Comparison of ENCODE assay signal across 27 cellular contexts in the genomic region with DNA sequence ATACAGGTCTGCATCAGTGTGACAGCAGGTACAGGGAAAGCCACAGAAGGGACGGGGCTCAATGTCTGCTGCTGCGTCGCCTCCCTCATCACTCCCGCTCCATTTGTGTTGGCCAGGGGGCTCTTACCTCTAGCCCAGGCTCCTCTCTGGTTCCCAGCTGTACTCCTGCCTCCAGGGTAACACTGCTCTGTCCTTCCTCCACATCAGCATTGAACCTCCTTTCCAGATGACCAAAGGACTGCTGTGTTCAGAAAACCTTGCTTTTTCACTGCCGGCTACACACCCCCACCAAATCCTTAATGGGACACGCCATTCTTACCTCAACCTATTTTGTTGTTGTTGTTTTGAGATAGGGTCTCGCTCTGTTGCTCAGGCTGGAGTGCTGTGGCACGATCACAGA. TPM values are rescaled to one million over a fixed set of nuclear protein-coding genes. Genes with fewer than 3 reads are reported as not detected.
"Had no signal": no experiment of that assay in that cellular context is flagged by ENCODE, and none has a peak within 500 bp of the region (broad histone marks: within the 10 kb centered on the region; RNA-seq: fewer than 3 reads in every experiment).

No MANE protein-coding gene starts in this region.

- H3K4me1 Mint-ChIP-seq: endodermal cell, mesothelial cell of epicardium had no signal

- H3K36me3 ChIP-seq: esophagus squamous epithelium, gastrocnemius medialis, heart right ventricle, left lung, lower lobe of right lung had no signal

- DNase-seq: effector CD8-positive, alpha-beta T cell; effector memory CD8-positive, alpha-beta T cell; endodermal cell; erythroblast; esophagus squamous epithelium; foreskin fibroblast; foreskin melanocyte; gastrocnemius medialis; glutamatergic neuron; head of caudate nucleus; heart right ventricle; hippocampal formation; left cardiac atrium; left lung; left ventricle myocardium superior; lower lobe of right lung; mesenchymal stem cell; mucosa of descending colon; naive B cell had no signal

- H3K4me3 ChIP-seq: coronary artery, esophagus squamous epithelium, gastrocnemius medialis, heart right ventricle, left lung, lower lobe of right lung, mucosa of descending colon had no signal

- FAIRE-seq: colon, endometrium, islet of Langerhans, keratinocyte had no signal

- H3K9me3 Mint-ChIP-seq: effector memory CD8-positive, alpha-beta T cell; endodermal cell; mesothelial cell of epicardium; naive B cell had no signal

- H3K4me3 Mint-ChIP-seq: effector memory CD8-positive, alpha-beta T cell; endodermal cell; mesothelial cell of epicardium; naive B cell had no signal

- H3K27ac Mint-ChIP-seq: effector memory CD8-positive, alpha-beta T cell; endodermal cell; mesothelial cell of epicardium had no signal

- H3K27me3 ChIP-seq: esophagus squamous epithelium, gastrocnemius medialis, heart right ventricle, left lung had no signal

- H3K36me3 Mint-ChIP-seq: mesothelial cell of epicardium, naive B cell had no signal

- H3K27ac ChIP-seq: coronary artery, epithelial cell of prostate, esophagus squamous epithelium, gastrocnemius medialis, heart right ventricle, left lung, lower lobe of right lung had no signal

- H3K4me1 ChIP-seq: esophagus squamous epithelium, left lung, lower lobe of right lung had no signal

- H3K9me3 ChIP-seq: esophagus squamous epithelium, gastrocnemius medialis, heart right ventricle, left lung, lower lobe of right lung, mucosa of descending colon had no signal

- H3K27me3 Mint-ChIP-seq: effector memory CD8-positive, alpha-beta T cell; naive B cell had no signal

- ATAC-seq: effector memory CD8-positive, alpha-beta T cell; esophagus mucosa; gastrocnemius medialis; left cardiac atrium; left lung; left ventricle myocardium superior; mucosa of descending colon had no signal

RNA-seq across cellular contexts. Expression of gene MRC1, which starts 59.3 kb away (rescaled TPM):
- total RNA-seq: mesothelial cell of epicardium had no signal
